ENCODE assay signal across 15 cellular contexts in the genomic region with DNA sequence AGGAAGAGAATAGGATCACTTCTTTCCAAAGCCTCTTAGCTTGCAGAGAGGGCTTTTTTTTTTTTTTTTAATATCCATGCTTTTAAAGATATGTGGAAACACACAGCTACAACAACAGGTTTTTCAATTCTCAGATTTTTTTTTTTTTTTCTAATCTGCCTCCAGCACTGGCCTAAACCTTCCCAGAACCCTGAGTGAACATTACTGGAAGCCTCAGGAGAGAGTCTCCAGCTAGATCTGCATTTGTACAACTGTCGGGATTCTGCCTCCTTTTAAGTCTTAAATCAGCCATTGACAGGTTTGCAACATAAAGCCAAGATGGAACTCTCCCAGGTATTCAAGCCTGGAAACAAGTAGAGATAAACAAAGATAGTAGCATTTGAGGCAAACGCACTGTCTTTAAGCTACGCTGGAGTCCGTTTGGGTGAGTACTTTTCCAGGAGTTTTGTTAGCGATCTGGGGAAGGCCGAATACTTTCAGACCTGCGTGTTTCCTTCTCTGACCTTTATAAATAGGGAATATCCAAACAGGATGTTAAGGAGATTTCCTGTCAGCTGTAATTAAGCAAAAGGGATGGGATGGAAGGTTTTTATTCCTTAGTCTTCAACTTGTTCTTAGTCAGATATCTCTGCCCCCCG.
DNase-seq lines count a peak whose midpoint lies in the region; ATAC-seq, FAIRE-seq and TF ChIP-seq lines count a peak whose summit lies in the region.
"Had no signal": no experiment of that assay in that cellular context is flagged by ENCODE, and none has a peak within 500 bp of the region (broad histone marks: within the 10 kb centered on the region; RNA-seq: fewer than 3 reads in every experiment).

No MANE protein-coding gene starts in this region.

- H3K9me3 ChIP-seq in mesenchymal stem cell (ENCODE audit: control insufficient read depth, low read length): no peaks in the 10 kb centered on the region

- H3K4ac ChIP-seq in mesenchymal stem cell (ENCODE audit: low read depth in 1 of 2, low read length in 2 of 2): no peak overlapping the region

- no peaks in the 10 kb centered on the region for H3K79me1 ChIP-seq in mesenchymal stem cell (replicated peaks; ENCODE audit: low read length, poor library complexity, severe bottlenecking)

- H3K4me2 ChIP-seq in mesenchymal stem cell (ENCODE audit: low read length, poor library complexity, severe bottlenecking): no peak overlapping the region

- H3K23ac ChIP-seq in mesenchymal stem cell (ENCODE audit: low read length in 2 of 2): no peak overlapping the region

- peak overlapping the region; percentile 19 for H2BK120ac ChIP-seq in mesenchymal stem cell (ENCODE audit: low read depth, low read length)

- no peaks in the 10 kb centered on the region for H3K27me3 ChIP-seq in mesenchymal stem cell (ENCODE audit: control insufficient read depth in 1 of 2, insufficient read depth in 1 of 2, low read length in 2 of 2)

- H3K18ac ChIP-seq in mesenchymal stem cell (ENCODE audit: low read depth in 1 of 2, low read length in 2 of 2): peak overlapping the region in 1 of 2 experiments; percentile 9

- H3K27me3 Mint-ChIP-seq in endothelial cell (ENCODE audit: unreplicated experiment): no peaks in the 10 kb centered on the region
- H3K27me3 Mint-ChIP-seq: CD8-positive, alpha-beta memory T cell had no signal

- no peaks in the 10 kb centered on the region for H3K36me3 Mint-ChIP-seq in endothelial cell (ENCODE audit: low read depth, unreplicated experiment)
- H3K36me3 Mint-ChIP-seq: CD8-positive, alpha-beta memory T cell had no signal

- H2BK15ac ChIP-seq in mesenchymal stem cell (ENCODE audit: low read depth, poor library complexity, severe bottlenecking): no peak overlapping the region

- no peak overlapping the region for H2AK5ac ChIP-seq in mesenchymal stem cell (ENCODE audit: low read length, severe bottlenecking)

- peak; percentile 53 for ATAC-seq in sciatic nerve
- ATAC-seq: HCT116 had no signal

- H3K9me3 Mint-ChIP-seq in endothelial cell (ENCODE audit: unreplicated experiment): no peaks in the 10 kb centered on the region

- H4K91ac ChIP-seq in mesenchymal stem cell (ENCODE audit: low read length): no peak overlapping the region

- H3K9ac ChIP-seq in mesenchymal stem cell (ENCODE audit: low read length): peak overlapping the region; percentile 16

- H3K4me1 ChIP-seq in mesenchymal stem cell (ENCODE audit: control insufficient read depth, insufficient read depth, low read depth, low read length): no peaks in the 10 kb centered on the region

- intact Hi-C loops in sciatic nerve (cut with DNase I): no loop called here

- WGBS in mesenchymal stem cell: 2% methylated on average over 7 of the region's 8 CpGs

- no peaks in the 10 kb centered on the region for H3K36me3 ChIP-seq in mesenchymal stem cell (ENCODE audit: control insufficient read depth in 1 of 2, insufficient read depth in 2 of 2, low read depth in 1 of 2, low read length in 2 of 2)

- H3K27ac Mint-ChIP-seq in endothelial cell (ENCODE audit: unreplicated experiment): peak overlapping the region; percentile 74

- FAIRE-seq in RCC 7860 (lab: Jason Lieb, UNC): no peak

- no peak overlapping the region for H3K14ac ChIP-seq in mesenchymal stem cell (ENCODE audit: low read length in 2 of 2)

- H3K4me1 Mint-ChIP-seq in endothelial cell (ENCODE audit: unreplicated experiment): peaks cover 17% of the 10 kb centered on the region
- H3K4me1 Mint-ChIP-seq: CD8-positive, alpha-beta memory T cell had no signal

- H2AFZ ChIP-seq in mesenchymal stem cell (ENCODE audit: low read depth, low read length): no peak overlapping the region

- H3K4me3 ChIP-seq in mesenchymal stem cell (ENCODE audit: insufficient read depth in 1 of 2, low read depth in 1 of 2, low read length in 2 of 2): no peak overlapping the region

- DNase-seq in HCEC 1CT: peak; percentile 30
- DNase-seq in endothelial cell (ENCODE audit: low spot score): no peak
- peak; percentile 88 for DNase-seq in mesenchymal stem cell
- no peak for DNase-seq in sciatic nerve (ENCODE audit: low spot score)
- no peak for DNase-seq in stimulated activated CD4-positive, alpha-beta T cell treated with anti-CD3 and anti-CD28 coated beads, Interleukin-2, amount 100 ng/mL, for 48 hours
- no peak for DNase-seq in RCC 7860 (ENCODE audit: low spot score)
- DNase-seq in KG1 (lab: John Stamatoyannopoulos, UW): no peak
- DNase-seq: CD8-positive, alpha-beta memory T cell; KBM-7; NCI-H1092 treated with DMSO at 0.1 percent for 48 hours; NCI-H1694 treated with DMSO at 0.1 percent for 48 hours; NCI-H345; PC-3 had no signal

- H3K27ac ChIP-seq in mesenchymal stem cell (ENCODE audit: low read length, poor library complexity, severe bottlenecking): no peak overlapping the region
- H3K27ac ChIP-seq: HL-60 had no signal

- peak overlapping the region; percentile 80 for H4K8ac ChIP-seq in mesenchymal stem cell (ENCODE audit: low read length)

- H2BK12ac ChIP-seq in mesenchymal stem cell (ENCODE audit: low read length in 2 of 2): no peak overlapping the region

- H3K4me3 Mint-ChIP-seq in endothelial cell (ENCODE audit: unreplicated experiment): no peak overlapping the region
- H3K4me3 Mint-ChIP-seq: CD8-positive, alpha-beta memory T cell had no signal

- no peak for TF ChIP-seq CTCF in endothelial cell (IDR thresholded peaks at IDR 0.05; ENCODE audit: unreplicated experiment)

- no peak overlapping the region for H2BK5ac ChIP-seq in mesenchymal stem cell (ENCODE audit: low read depth, low read length, poor library complexity, severe bottlenecking)

Comparison
In these comparisons a context has a peak if more than half of its experiments do, and no peak if none do; other contexts are left out.
1. DNase-seq: peak in HCEC 1CT (single experiment) and mesenchymal stem cell (single experiment); none in endothelial cell (single experiment), sciatic nerve (single experiment), stimulated activated CD4-positive, alpha-beta T cell treated with anti-CD3 and anti-CD28 coated beads, Interleukin-2, amount 100 ng/mL, for 48 hours (0 of 2), RCC 7860 (single experiment) and KG1 (single experiment).